In genomic region chr1:146012703-146013565, GRCh38 we compare ENCODE assay signal across 1 cellular context.
TF ChIP-seq lines count a peak whose summit lies in the region.

No MANE protein-coding gene starts in this region.

TF ChIP-seq in HCT116, 20 proteins besides CTCF, POLR2A, EP300 and RAD21:
- TF ChIP-seq SRF (IDR thresholded peaks at IDR 0.05; ENCODE audit: low read depth) (no peak), ELF1 (IDR thresholded peaks at IDR 0.05; ENCODE audit: borderline replicate concordance, low read depth) (no peak), EZH2 (IDR thresholded peaks at IDR 0.05) (no peak), JUND (IDR thresholded peaks at IDR 0.05) (no peak), ZFX (IDR thresholded peaks at IDR 0.05) (no peak), YY1 (IDR thresholded peaks at IDR 0.05; ENCODE audit: extremely low read depth, insufficient replicate concordance, low read depth, low read length) (no peak)
